ENCODE assay signal across 22 cellular contexts in the genomic region with DNA sequence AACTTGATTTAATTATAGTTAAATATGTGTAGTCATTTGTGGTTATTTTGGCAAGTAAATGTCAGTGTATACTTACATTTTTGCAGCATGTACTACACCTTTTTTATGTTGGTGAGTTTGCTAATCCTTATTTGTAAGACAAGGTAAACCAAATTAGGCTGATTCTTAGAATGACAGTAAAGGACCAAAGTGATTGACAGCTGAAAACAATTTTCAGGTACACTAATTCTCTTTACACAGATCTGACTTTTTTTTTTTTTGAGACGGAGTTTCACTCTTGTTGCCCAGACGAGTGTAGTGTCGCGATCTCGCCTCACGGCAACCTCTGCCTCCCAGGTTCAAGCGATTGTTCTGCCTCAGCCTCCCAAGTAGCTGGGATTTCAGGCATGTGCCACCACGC.
"Had no signal": no experiment of that assay in that cellular context is flagged by ENCODE, and none has a peak within 500 bp of the region (broad histone marks: within the 10 kb centered on the region; RNA-seq: fewer than 3 reads in every experiment).

No MANE protein-coding gene starts in this region.

- H2AFZ ChIP-seq: neural progenitor cell had no signal

- H3K27ac ChIP-seq: coronary artery, epithelial cell of prostate, esophagus squamous epithelium, gastroesophageal sphincter, ovary, suprapubic skin, thyroid gland, upper lobe of left lung, uterus had no signal

- H3K4me2 ChIP-seq: neural progenitor cell had no signal

- ATAC-seq: gastroesophageal sphincter; left lobe of liver; naive thymus-derived CD4-positive, alpha-beta T cell; right cardiac atrium; stimulated activated naive CD8-positive, alpha-beta T cell treated with anti-CD3 and anti-CD28 coated beads, Interleukin-15, Interleukin-2, amounts not matched to agents 100 U/mL and 50 U/mL, for 24 hours had no signal

- H3K9me3 Mint-ChIP-seq: naive thymus-derived CD4-positive, alpha-beta T cell; neural progenitor cell had no signal

- H3K27me3 ChIP-seq: esophagus squamous epithelium, gastroesophageal sphincter, neural progenitor cell, ovary, suprapubic skin, thyroid gland, upper lobe of left lung, uterus had no signal

- H3K4me1 Mint-ChIP-seq: neural progenitor cell had no signal

- H3K9ac ChIP-seq: neural progenitor cell had no signal

- H3K4me3 Mint-ChIP-seq: naive thymus-derived CD4-positive, alpha-beta T cell; neural progenitor cell had no signal

- H3K36me3 ChIP-seq: ovary, uterus had no signal

- H3K27ac Mint-ChIP-seq: neural progenitor cell had no signal

- DNase-seq: effector CD4-positive, alpha-beta T cell; esophagus squamous epithelium; foreskin fibroblast; glutamatergic neuron; islet precursor cell; mammary epithelial cell; naive thymus-derived CD4-positive, alpha-beta T cell; nucleus accumbens; ovary; right cardiac atrium; small intestine; stimulated activated CD4-positive, alpha-beta T cell treated with anti-CD3 and anti-CD28 coated beads, Interleukin-2, amount 100 ng/mL, for 48 hours; stimulated activated naive CD8-positive, alpha-beta T cell treated with anti-CD3 and anti-CD28 coated beads, Interleukin-15, Interleukin-2, amounts not matched to agents 100 U/mL and 50 U/mL, for 24 hours; thyroid gland; upper lobe of left lung; uterus had no signal

- H3K9me3 ChIP-seq: esophagus squamous epithelium, gastroesophageal sphincter, ovary, suprapubic skin, thyroid gland, upper lobe of left lung, uterus had no signal

- H3K4me1 ChIP-seq: neural progenitor cell, suprapubic skin, thyroid gland, uterus had no signal

- H3K4me3 ChIP-seq: coronary artery, esophagus squamous epithelium, gastroesophageal sphincter, neural progenitor cell, ovary, suprapubic skin, thyroid gland, upper lobe of left lung, uterus had no signal

- H3K27me3 Mint-ChIP-seq: naive thymus-derived CD4-positive, alpha-beta T cell had no signal
